21 cellular contexts compared by ENCODE assay signal in genomic region chr12:96447256-96447655, GRCh38. TPM values are rescaled to one million over a fixed set of nuclear protein-coding genes. Genes with fewer than 3 reads are reported as not detected.
DNase-seq lines count a peak whose midpoint lies in the region; ATAC-seq and TF ChIP-seq lines count a peak whose summit lies in the region.
"Had no signal": no experiment of that assay in that cellular context is flagged by ENCODE, and none has a peak within 500 bp of the region (broad histone marks: within the 10 kb centered on the region; RNA-seq: fewer than 3 reads in every experiment).

No MANE protein-coding gene starts in this region.

- no peak for TF ChIP-seq CTCF in natural killer cell (IDR thresholded peaks at IDR 0.05)

- peaks cover 14 to 33% (median 28%) of the 10 kb centered on the region in 4 donors for H3K4me1 Mint-ChIP-seq in CD4-positive, CD25-positive, alpha-beta regulatory T cell
- H3K4me1 Mint-ChIP-seq in effector memory CD8-positive, alpha-beta T cell (ENCODE audit: low read depth in 2 of 2), result peaks cover 12 to 31% of the 10 kb centered on the region in 2 donors
- peaks cover 28 to 30% of the 10 kb centered on the region in 2 donors for H3K4me1 Mint-ChIP-seq in natural killer cell
- H3K4me1 Mint-ChIP-seq in stimulated activated naive CD8-positive, alpha-beta T cell treated with anti-CD3 and anti-CD28 coated beads, Interleukin-15, amount 100 ng/mL, for 72 hours, result peaks cover 36% of the 10 kb centered on the region
- H3K4me1 Mint-ChIP-seq: nephron had no signal

- no peaks in the 10 kb centered on the region for H3K36me3 Mint-ChIP-seq in CD4-positive, CD25-positive, alpha-beta regulatory T cell
- peaks cover 21% of the 10 kb centered on the region for H3K36me3 Mint-ChIP-seq in effector memory CD8-positive, alpha-beta T cell (ENCODE audit: insufficient read depth)
- no peaks in the 10 kb centered on the region for H3K36me3 Mint-ChIP-seq in natural killer cell
- H3K36me3 Mint-ChIP-seq: T-cell had no signal

- peaks cover 19% of the 10 kb centered on the region for H3K4me1 ChIP-seq in CD4-positive, CD25-positive, alpha-beta regulatory T cell (ENCODE audit: control insufficient read depth, insufficient read depth, low read length, poor library complexity, severe bottlenecking)

- peak overlapping the region; percentile 82 to 97 (median 95) for H3K27ac Mint-ChIP-seq in CD4-positive, CD25-positive, alpha-beta regulatory T cell
- H3K27ac Mint-ChIP-seq in effector memory CD8-positive, alpha-beta T cell, result peak overlapping the region; percentile 97 to 100
- peak overlapping the region; percentile 96 to 99 for H3K27ac Mint-ChIP-seq in natural killer cell
- H3K27ac Mint-ChIP-seq in stimulated activated naive CD8-positive, alpha-beta T cell treated with anti-CD3 and anti-CD28 coated beads, Interleukin-15, amount 100 ng/mL, for 72 hours, result no peak overlapping the region
- H3K27ac Mint-ChIP-seq: dendritic cell treated with granulocyte-macrophage colony-stimulating factor and Interleukin-4, amounts not matched to agents 40 ng/mL and 50 ng/mL, for 4 days; nephron; progenitor cell of endocrine pancreas had no signal

- no peaks in the 10 kb centered on the region for H3K27me3 ChIP-seq in CD4-positive, CD25-positive, alpha-beta regulatory T cell (ENCODE audit: control insufficient read depth, insufficient read depth, low read length)
- H3K27me3 ChIP-seq: MG63, thyroid gland had no signal

- DNase-seq in CD4-positive, CD25-positive, alpha-beta regulatory T cell, result no peak
- DNase-seq in NCI-H1694 treated with DMSO at 0.1 percent for 48 hours (lab: John Stamatoyannopoulos, UW) (peak; percentile 34), natural killer cell (no peak), ureter (ENCODE audit: low spot score) (no peak), superior temporal gyrus (ENCODE audit: extremely low spot score) (no peak)
- no peak for DNase-seq in effector memory CD8-positive, alpha-beta T cell
- DNase-seq in stimulated activated naive CD8-positive, alpha-beta T cell treated with anti-CD3 and anti-CD28 coated beads, Interleukin-15, amount 100 ng/mL, for 72 hours, result no peak
- DNase-seq: activated CD4-positive, alpha-beta T cell treated with anti-CD3 and anti-CD28 coated beads, Interleukin-2, amount 50 U/mL, for 4 hours; activated T-cell treated with anti-CD3 and anti-CD28 coated beads, Interleukin-2, amount 50 U/mL, for 4 hours; MG63; NCI-H1930; NK-92 treated with Interleukin-12 subunit alpha and Interleukin-12 subunit beta, amount 100 ng/mL, for 24 hours; T-cell; thyroid gland; WERI-Rb-1 had no signal

- no peak overlapping the region for H3K4me3 Mint-ChIP-seq in CD4-positive, CD25-positive, alpha-beta regulatory T cell
- no peak overlapping the region for H3K4me3 Mint-ChIP-seq in effector memory CD8-positive, alpha-beta T cell
- H3K4me3 Mint-ChIP-seq in natural killer cell, result no peak overlapping the region
- no peak overlapping the region for H3K4me3 Mint-ChIP-seq in stimulated activated naive CD8-positive, alpha-beta T cell treated with anti-CD3 and anti-CD28 coated beads, Interleukin-15, amount 100 ng/mL, for 72 hours
- H3K4me3 Mint-ChIP-seq: activated naive CD8-positive, alpha-beta T cell; activated T-cell treated with anti-CD3 and anti-CD28 coated beads, Interleukin-2, amount 50 U/mL, for 4 hours; dendritic cell treated with granulocyte-macrophage colony-stimulating factor and Interleukin-4, amounts not matched to agents 40 ng/mL and 50 ng/mL, for 4 days; nephron had no signal

- no peak overlapping the region for H3K4me3 ChIP-seq in CD4-positive, CD25-positive, alpha-beta regulatory T cell (ENCODE audit: low read depth, low read length)
- H3K4me3 ChIP-seq: lung, MG63, thyroid gland had no signal

- no peak overlapping the region for H3K27ac ChIP-seq in CD4-positive, CD25-positive, alpha-beta regulatory T cell (ENCODE audit: insufficient read depth, low read length, poor library complexity, severe bottlenecking)
- H3K27ac ChIP-seq: WERI-Rb-1 had no signal

- H3K36me3 ChIP-seq in CD4-positive, CD25-positive, alpha-beta regulatory T cell (ENCODE audit: control insufficient read depth, insufficient read depth, low read length), result no peaks in the 10 kb centered on the region
- H3K36me3 ChIP-seq: MG63, thyroid gland, WERI-Rb-1 had no signal

- no peaks in the 10 kb centered on the region for H3K27me3 Mint-ChIP-seq in CD4-positive, CD25-positive, alpha-beta regulatory T cell
- no peaks in the 10 kb centered on the region for H3K27me3 Mint-ChIP-seq in effector memory CD8-positive, alpha-beta T cell
- no peaks in the 10 kb centered on the region for H3K27me3 Mint-ChIP-seq in natural killer cell (ENCODE audit: low read depth in 2 of 2)
- H3K27me3 Mint-ChIP-seq in stimulated activated naive CD8-positive, alpha-beta T cell treated with anti-CD3 and anti-CD28 coated beads, Interleukin-15, amount 100 ng/mL, for 72 hours, result no peaks in the 10 kb centered on the region
- H3K27me3 Mint-ChIP-seq: activated naive CD8-positive, alpha-beta T cell; dendritic cell treated with granulocyte-macrophage colony-stimulating factor and Interleukin-4, amounts not matched to agents 40 ng/mL and 50 ng/mL, for 4 days; progenitor cell of endocrine pancreas; T-cell had no signal

- H3K9me3 Mint-ChIP-seq in CD4-positive, CD25-positive, alpha-beta regulatory T cell, result peaks cover 0 to 2% (median 0%) of the 10 kb centered on the region in 7 donors
- H3K9me3 Mint-ChIP-seq in effector memory CD8-positive, alpha-beta T cell, result no peaks in the 10 kb centered on the region
- no peaks in the 10 kb centered on the region for H3K9me3 Mint-ChIP-seq in natural killer cell
- peaks cover 0 to 1% of the 10 kb centered on the region in 2 donors for H3K9me3 Mint-ChIP-seq in stimulated activated naive CD8-positive, alpha-beta T cell treated with anti-CD3 and anti-CD28 coated beads, Interleukin-15, amount 100 ng/mL, for 72 hours
- H3K9me3 Mint-ChIP-seq: activated T-cell treated with anti-CD3 and anti-CD28 coated beads, Interleukin-2, amount 50 U/mL, for 4 hours; dendritic cell treated with granulocyte-macrophage colony-stimulating factor and Interleukin-4, amounts not matched to agents 40 ng/mL and 50 ng/mL, for 4 days; T-cell had no signal

- H3K9me3 ChIP-seq in CD4-positive, CD25-positive, alpha-beta regulatory T cell (ENCODE audit: control insufficient read depth in 2 of 2, low read length in 2 of 2), result no peaks in the 10 kb centered on the region
- H3K9me3 ChIP-seq: thyroid gland had no signal

- ATAC-seq in CD4-positive, CD25-positive, alpha-beta regulatory T cell (ENCODE audit: low read depth in 2 of 2), result no peak
- ATAC-seq in effector memory CD8-positive, alpha-beta T cell (replicated peaks), result no peak
- ATAC-seq in natural killer cell, result no peak
- ATAC-seq in stimulated activated naive CD8-positive, alpha-beta T cell treated with anti-CD3 and anti-CD28 coated beads, Interleukin-15, amount 100 ng/mL, for 72 hours, result no peak
- ATAC-seq in HG02763 (IDR thresholded peaks at IDR 0.05; ENCODE audit: unreplicated experiment), result no peak
- ATAC-seq: activated T-cell treated with anti-CD3 and anti-CD28 coated beads, Interleukin-2, amount 50 U/mL, for 4 hours; T-cell had no signal

- intact Hi-C loops in natural killer cell (cut with micrococcal nuclease), result loop anchor here (5.0 kb wide), 1 partner anchor 40 kb away; the partner anchor contains the start of gene CFAP54

RNA-seq across cellular contexts. Expression of gene CFAP54, which starts 42.1 kb away (rescaled TPM):
- total RNA-seq in CD4-positive, CD25-positive, alpha-beta regulatory T cell, result 0.27 TPM
- polyA plus RNA-seq in CD4-positive, CD25-positive, alpha-beta regulatory T cell, result under 1 TPM in 2 of 4 donors, not detected in 2; 0.07 to 0.32 TPM
- 1 to 10 TPM in 2 of 3 donors, under 1 TPM in 1; 0.56 to 1.5 (median 1.2) TPM for total RNA-seq in natural killer cell
- 2.6 TPM for total RNA-seq in ureter

RNA-seq across cellular contexts. Expression of gene CDK17, which starts 47.0 kb away (rescaled TPM):
- total RNA-seq in CD4-positive, CD25-positive, alpha-beta regulatory T cell, result 120 TPM
- polyA plus RNA-seq in CD4-positive, CD25-positive, alpha-beta regulatory T cell, result 10 to 100 TPM; 21.6 to 33.5 (median 24.6) TPM
- total RNA-seq in natural killer cell (100 to 1,000 TPM; 199 to 234 (median 232) TPM), ureter (40.9 TPM)

Comparison
In these comparisons a context has a peak if more than half of its experiments do, and no peak if none do; other contexts are left out.
1. H3K27ac Mint-ChIP-seq: peak in CD4-positive, CD25-positive, alpha-beta regulatory T cell (3 of 3), effector memory CD8-positive, alpha-beta T cell (2 of 2) and natural killer cell (2 of 2); none in stimulated activated naive CD8-positive, alpha-beta T cell treated with anti-CD3 and anti-CD28 coated beads, Interleukin-15, amount 100 ng/mL, for 72 hours (0 of 2).